In the genomic region with DNA sequence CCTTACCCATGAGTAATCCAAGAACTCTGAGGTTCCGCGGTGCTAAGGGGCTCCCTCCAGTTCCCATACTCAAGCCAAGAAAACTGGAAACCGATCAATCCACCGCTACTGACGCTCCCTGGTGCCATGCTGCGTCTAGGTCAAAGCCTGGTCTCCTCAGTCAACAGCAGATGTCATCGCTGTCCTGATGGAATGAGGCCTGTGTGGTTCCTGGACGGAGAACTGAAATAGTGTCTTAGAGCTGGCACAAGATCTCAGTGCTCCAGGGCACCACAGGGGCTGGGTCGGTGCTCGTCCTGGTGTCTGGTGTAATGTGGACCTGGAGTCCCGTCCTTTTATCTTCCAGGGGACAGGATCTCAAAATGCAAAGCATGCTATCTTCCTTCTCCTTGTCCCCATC, we compare ENCODE assay signal across 1 cellular context.
TF ChIP-seq lines count a peak whose summit lies in the region.

No MANE protein-coding gene starts in this region.

TF ChIP-seq in IMR-90, 13 proteins besides CTCF, POLR2A, EP300 and RAD21:
- TF ChIP-seq SMC3 (IDR thresholded peaks at IDR 0.05; ENCODE audit: low read depth, low read length) = no peak
- TF ChIP-seq RFX5 (IDR thresholded peaks at IDR 0.05; ENCODE audit: low read depth, low read length) = no peak
- TF ChIP-seq, protein P1, sequence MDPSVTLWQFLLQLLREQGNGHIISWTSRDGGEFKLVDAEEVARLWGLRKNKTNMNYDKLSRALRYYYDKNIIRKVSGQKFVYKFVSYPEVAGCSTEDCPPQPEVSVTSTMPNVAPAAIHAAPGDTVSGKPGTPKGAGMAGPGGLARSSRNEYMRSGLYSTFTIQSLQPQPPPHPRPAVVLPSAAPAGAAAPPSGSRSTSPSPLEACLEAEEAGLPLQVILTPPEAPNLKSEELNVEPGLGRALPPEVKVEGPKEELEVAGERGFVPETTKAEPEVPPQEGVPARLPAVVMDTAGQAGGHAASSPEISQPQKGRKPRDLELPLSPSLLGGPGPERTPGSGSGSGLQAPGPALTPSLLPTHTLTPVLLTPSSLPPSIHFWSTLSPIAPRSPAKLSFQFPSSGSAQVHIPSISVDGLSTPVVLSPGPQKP (IDR thresholded peaks at IDR 0.05; ENCODE audit: borderline replicate concordance, low read depth, low read length) = no peak
- TF ChIP-seq MAFK (IDR thresholded peaks at IDR 0.05; ENCODE audit: low read depth, low read length) = no peak
- no peak for TF ChIP-seq FOS (IDR thresholded peaks at IDR 0.05; ENCODE audit: low read depth, low read length)
- no peak for TF ChIP-seq CEBPB (IDR thresholded peaks at IDR 0.05; ENCODE audit: low read depth, low read length)
- no peak for TF ChIP-seq BHLHE40 (IDR thresholded peaks at IDR 0.05; ENCODE audit: low read depth, low read length)
- no peak for TF ChIP-seq MXI1 (IDR thresholded peaks at IDR 0.05; ENCODE audit: borderline replicate concordance, low read depth, low read length)
- TF ChIP-seq, protein P2, sequence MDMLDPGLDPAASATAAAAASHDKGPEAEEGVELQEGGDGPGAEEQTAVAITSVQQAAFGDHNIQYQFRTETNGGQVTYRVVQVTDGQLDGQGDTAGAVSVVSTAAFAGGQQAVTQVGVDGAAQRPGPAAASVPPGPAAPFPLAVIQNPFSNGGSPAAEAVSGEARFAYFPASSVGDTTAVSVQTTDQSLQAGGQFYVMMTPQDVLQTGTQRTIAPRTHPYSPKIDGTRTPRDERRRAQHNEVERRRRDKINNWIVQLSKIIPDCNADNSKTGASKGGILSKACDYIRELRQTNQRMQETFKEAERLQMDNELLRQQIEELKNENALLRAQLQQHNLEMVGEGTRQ (IDR thresholded peaks at IDR 0.05; ENCODE audit: low read depth, low read length) = no peak
- TF ChIP-seq NFE2L2 (IDR thresholded peaks at IDR 0.05; ENCODE audit: low read depth, low read length) = no peak
- no peak for TF ChIP-seq MAZ (IDR thresholded peaks at IDR 0.05; ENCODE audit: borderline replicate concordance, low read depth, low read length)
- TF ChIP-seq RCOR1 (IDR thresholded peaks at IDR 0.05; ENCODE audit: insufficient replicate concordance, low read length) = no peak
